19 cellular contexts compared by ENCODE assay signal in the genomic region with DNA sequence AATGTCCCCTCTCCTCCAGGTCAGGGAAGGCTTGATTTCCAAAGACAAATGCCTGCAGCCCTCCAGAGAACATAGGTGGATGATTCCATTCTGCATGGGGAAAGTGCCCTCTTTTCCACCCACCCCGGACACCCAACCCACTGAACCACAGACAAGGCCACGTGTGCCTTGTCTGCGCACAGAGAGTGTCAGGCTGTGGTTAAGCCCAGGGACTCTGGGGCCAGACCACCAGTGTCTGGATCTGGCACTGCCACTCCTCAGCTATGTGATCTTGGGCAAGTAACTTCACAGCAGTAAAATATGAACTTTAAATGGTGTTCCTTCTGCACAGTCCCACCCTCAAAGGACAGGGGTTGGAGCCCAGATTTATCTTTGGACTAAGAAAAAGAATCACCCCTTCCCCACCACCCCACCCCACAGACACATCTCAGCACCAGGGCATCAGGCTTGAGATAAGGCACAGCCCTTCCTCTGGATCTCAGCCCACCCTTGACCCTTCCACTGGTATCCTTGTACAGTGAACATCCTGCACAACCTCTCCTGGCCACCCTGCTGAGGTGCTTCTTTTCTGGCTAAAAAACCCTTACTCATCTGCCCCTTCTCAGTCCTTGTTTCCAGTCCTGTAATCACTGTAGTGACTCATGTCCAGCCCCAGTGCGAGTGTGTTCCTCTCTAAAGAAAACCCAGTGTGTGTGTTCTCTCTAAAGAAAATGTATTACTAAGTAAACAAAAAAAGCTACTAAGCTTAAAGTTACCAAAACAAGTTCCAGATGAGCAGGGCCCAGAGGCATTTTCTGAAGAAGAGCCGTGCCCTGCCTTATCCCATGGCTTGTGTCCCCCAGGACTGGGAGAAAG. TPM values are rescaled to one million over a fixed set of nuclear protein-coding genes. Genes with fewer than 3 reads are reported as not detected.
DNase-seq lines count a peak whose midpoint lies in the region; ATAC-seq and TF ChIP-seq lines count a peak whose summit lies in the region.
"Had no signal": no experiment of that assay in that cellular context is flagged by ENCODE, and none has a peak within 500 bp of the region (broad histone marks: within the 10 kb centered on the region; RNA-seq: fewer than 3 reads in every experiment).

No MANE protein-coding gene starts in this region.

- no peak for DNase-seq in activated CD8-positive, alpha-beta memory T cell treated with anti-CD3 and anti-CD28 coated beads, Interleukin-2, amount 10 ng/mL, durations not matched to agents 7 days and 5 days
- DNase-seq in activated CD8-positive, alpha-beta memory T cell treated with anti-CD3 and anti-CD28 coated beads for 24 hours, result no peak
- DNase-seq in RPMI7951 (ENCODE audit: low read depth) (peak; percentile 41), epithelial cell of esophagus (ENCODE audit: low read depth) (peak; percentile 54), spleen (peak; percentile 32)
- DNase-seq: activated CD8-positive, alpha-beta memory T cell treated with anti-CD3 and anti-CD28 coated beads, Interleukin-2, amount 50 U/mL, for 4 hours; anterior cingulate cortex; H9; NCI-H1694; NCI-H510A treated with DMSO at 0.1 percent for 48 hours; stimulated activated naive B cell treated with anti-CD40 and anti-IgM and Interleukin-4, amounts not matched to agents 10 μg/mL and 1 μg/mL and 100 μg/mL, for 72 hours had no signal

- intact Hi-C loops in spleen (cut with DNase I; ENCODE audit: low total_unique reads), result no loop called here

- no peak overlapping the region for H3K27ac ChIP-seq in spleen
- H3K27ac ChIP-seq: SK-N-MC, vagina had no signal

- no peak for TF ChIP-seq CTCF in epithelial cell of esophagus (IDR thresholded peaks at IDR 0.05; ENCODE audit: insufficient read depth, low read depth, low read length, missing control alignments)
- TF ChIP-seq CTCF in spleen (IDR thresholded peaks at IDR 0.05 in 8 of 11, conservative IDR thresholded peaks at IDR 0.05 in 3 of 11), result no peak

- TF ChIP-seq POLR2A in spleen (IDR thresholded peaks at IDR 0.05), result no peak

- 61 to 73% (median 70%) methylated on average over 5 of the region's 5 CpGs for WGBS in spleen, 5 donors

- H3K9me3 ChIP-seq in spleen, result no peaks in the 10 kb centered on the region
- H3K9me3 ChIP-seq: vagina had no signal

- CTCF ChIA-PET in activated CD8-positive, alpha-beta memory T cell treated with anti-CD3 and anti-CD28 coated beads, Interleukin-2, amount 10 ng/mL, durations not matched to agents 7 days and 5 days (lab: Charles Lee), result no interaction called here

- ATAC-seq in activated CD8-positive, alpha-beta memory T cell treated with anti-CD3 and anti-CD28 coated beads, Interleukin-2, amount 10 ng/mL, durations not matched to agents 7 days and 5 days, result no peak
- ATAC-seq in HG03196 (IDR thresholded peaks at IDR 0.05; ENCODE audit: unreplicated experiment), result no peak
- no peak for ATAC-seq in HG03095 (IDR thresholded peaks at IDR 0.05; ENCODE audit: unreplicated experiment)
- ATAC-seq in GM18907 (IDR thresholded peaks at IDR 0.05; ENCODE audit: unreplicated experiment), result no peak

- H3K4me1 Mint-ChIP-seq in activated CD8-positive, alpha-beta memory T cell treated with anti-CD3 and anti-CD28 coated beads, Interleukin-2, amount 10 ng/mL, durations not matched to agents 7 days and 5 days, result peaks cover 36% of the 10 kb centered on the region
- H3K4me1 Mint-ChIP-seq: H9 had no signal

- peaks cover 4% of the 10 kb centered on the region for H3K36me3 Mint-ChIP-seq in activated CD8-positive, alpha-beta memory T cell treated with anti-CD3 and anti-CD28 coated beads, Interleukin-2, amount 10 ng/mL, durations not matched to agents 7 days and 5 days

- H3K27ac Mint-ChIP-seq in activated CD8-positive, alpha-beta memory T cell treated with anti-CD3 and anti-CD28 coated beads, Interleukin-2, amount 10 ng/mL, durations not matched to agents 7 days and 5 days, result peak overlapping the region; percentile 1
- H3K27ac Mint-ChIP-seq: stimulated activated naive B cell treated with anti-CD40 and anti-IgM and Interleukin-4, amounts not matched to agents 10 μg/mL and 1 μg/mL and 100 μg/mL, for 72 hours had no signal

- H3K36me3 ChIP-seq in spleen, result peaks cover 0 to 13% (median 4%) of the 10 kb centered on the region in 6 donors
- H3K36me3 ChIP-seq: vagina had no signal

- H3K27me3 Mint-ChIP-seq in activated CD8-positive, alpha-beta memory T cell treated with anti-CD3 and anti-CD28 coated beads, Interleukin-2, amount 10 ng/mL, durations not matched to agents 7 days and 5 days, result peaks cover 5% of the 10 kb centered on the region
- H3K27me3 Mint-ChIP-seq: stimulated activated naive B cell treated with anti-CD40 and anti-IgM and Interleukin-4, amounts not matched to agents 10 μg/mL and 1 μg/mL and 100 μg/mL, for 72 hours had no signal

- H3K4me3 Mint-ChIP-seq in activated CD8-positive, alpha-beta memory T cell treated with anti-CD3 and anti-CD28 coated beads, Interleukin-2, amount 10 ng/mL, durations not matched to agents 7 days and 5 days, result no peak overlapping the region
- H3K4me3 Mint-ChIP-seq: H9; stimulated activated naive B cell treated with anti-CD40 and anti-IgM and Interleukin-4, amounts not matched to agents 10 μg/mL and 1 μg/mL and 100 μg/mL, for 72 hours had no signal

- H3K4me3 ChIP-seq in epithelial cell of esophagus (ENCODE audit: low read length), result no peak overlapping the region
- no peak overlapping the region for H3K4me3 ChIP-seq in spleen
- H3K4me3 ChIP-seq: SK-N-MC, vagina had no signal

- peaks cover 0 to 12% (median 4%) of the 10 kb centered on the region in 6 donors for H3K4me1 ChIP-seq in spleen
- H3K4me1 ChIP-seq: vagina had no signal

- H3K9me3 Mint-ChIP-seq in activated CD8-positive, alpha-beta memory T cell treated with anti-CD3 and anti-CD28 coated beads, Interleukin-2, amount 10 ng/mL, durations not matched to agents 7 days and 5 days (ENCODE audit: low read depth), result no peaks in the 10 kb centered on the region
- H3K9me3 Mint-ChIP-seq: H9; stimulated activated naive B cell treated with anti-CD40 and anti-IgM and Interleukin-4, amounts not matched to agents 10 μg/mL and 1 μg/mL and 100 μg/mL, for 72 hours had no signal

- H3K27me3 ChIP-seq in spleen (replicated peaks in 1 of 7), result peaks cover 0 to 7% (median 0%) of the 10 kb centered on the region in 7 donors
- H3K27me3 ChIP-seq: vagina had no signal

RNA-seq across cellular contexts. Expression of gene PTGDR2, which starts 1.9 kb away (rescaled TPM):
- total RNA-seq in activated CD8-positive, alpha-beta memory T cell treated with anti-CD3 and anti-CD28 coated beads, Interleukin-2, amount 10 ng/mL, durations not matched to agents 7 days and 5 days, result 1 to 10 TPM; 1.1 to 3.7 TPM
- not detected in 2 replicates for total RNA-seq in RPMI7951 (2014; rRNA removed; shearing (Covaris generic))
- total RNA-seq in spleen, result 1 to 10 TPM in 1 of 7 donors, under 1 TPM in 5, not detected in 1; 0.16 to 1.1 (median 0.48) TPM
- under 1 TPM; 0.10 to 0.22 (median 0.14) TPM for polyA plus RNA-seq in spleen
- total RNA-seq: A172, H9 had no signal

RNA-seq across cellular contexts. Expression of gene ZP1, which starts 9.7 kb away (rescaled TPM):
- total RNA-seq in activated CD8-positive, alpha-beta memory T cell treated with anti-CD3 and anti-CD28 coated beads, Interleukin-2, amount 10 ng/mL, durations not matched to agents 7 days and 5 days, result not detected
- total RNA-seq in RPMI7951 (2014; rRNA removed; shearing (Covaris generic)), result 3.7 and 4.6 TPM in 2 replicates
- total RNA-seq in spleen, result not detected
- under 1 TPM in 2 of 3 donors, not detected in 1; 0.05 to 0.07 TPM for polyA plus RNA-seq in spleen
- total RNA-seq: fibroblast of lung, H9, lung microvascular endothelial cell, vagina had no signal

RNA-seq across cellular contexts. Expression of gene CCDC86, which starts 15.7 kb away (rescaled TPM):
- 10 to 100 TPM; 26.5 to 40.8 TPM for total RNA-seq in activated CD8-positive, alpha-beta memory T cell treated with anti-CD3 and anti-CD28 coated beads, Interleukin-2, amount 10 ng/mL, durations not matched to agents 7 days and 5 days
- total RNA-seq in RPMI7951 (2014; rRNA removed; shearing (Covaris generic)), result 10.1 and 13.5 TPM in 2 replicates
- 10 to 100 TPM in 6 of 7 donors, 1 to 10 TPM in 1; 8.3 to 21.6 (median 11.3) TPM for total RNA-seq in spleen
- polyA plus RNA-seq in spleen, result 10 to 100 TPM in 2 of 3 donors, 1 to 10 TPM in 1; 7.6 to 15.4 (median 13.3) TPM

RNA-seq across cellular contexts. Expression of gene PRPF19, which starts 48.8 kb away (rescaled TPM):
- 100 to 1,000 TPM; 125 to 144 TPM for total RNA-seq in activated CD8-positive, alpha-beta memory T cell treated with anti-CD3 and anti-CD28 coated beads, Interleukin-2, amount 10 ng/mL, durations not matched to agents 7 days and 5 days
- total RNA-seq in RPMI7951 (2014; rRNA removed; shearing (Covaris generic)), result 86.6 and 100.0 TPM in 2 replicates
- total RNA-seq in spleen, result 10 to 100 TPM; 58.7 to 81.1 (median 73.4) TPM
- 10 to 100 TPM; 65.2 to 76.7 (median 66.4) TPM for polyA plus RNA-seq in spleen

RNA-seq across cellular contexts. Expression of gene TMEM109, which starts 56.4 kb away (rescaled TPM):
- total RNA-seq in activated CD8-positive, alpha-beta memory T cell treated with anti-CD3 and anti-CD28 coated beads, Interleukin-2, amount 10 ng/mL, durations not matched to agents 7 days and 5 days, result 100 to 1,000 TPM; 106 to 121 TPM
- total RNA-seq in RPMI7951 (2014; rRNA removed; shearing (Covaris generic)), result 81.6 and 88.6 TPM in 2 replicates
- total RNA-seq in spleen, result 100 to 1,000 TPM in 6 of 7 donors, 10 to 100 TPM in 1; 82.1 to 125 (median 109) TPM
- polyA plus RNA-seq in spleen, result 10 to 100 TPM; 53.6 to 84.7 (median 84.5) TPM

Comparison
In these comparisons a context has a peak if more than half of its experiments do, and no peak if none do; other contexts are left out.
1. DNase-seq: peak in RPMI7951 (single experiment), epithelial cell of esophagus (single experiment) and spleen (single experiment); none in activated CD8-positive, alpha-beta memory T cell treated with anti-CD3 and anti-CD28 coated beads, Interleukin-2, amount 10 ng/mL, durations not matched to agents 7 days and 5 days (single experiment) and activated CD8-positive, alpha-beta memory T cell treated with anti-CD3 and anti-CD28 coated beads for 24 hours (single experiment).